Comparison of ENCODE assay signal across 9 cellular contexts in genomic region chr1:225879521-225880209, GRCh38. TPM values are rescaled to one million over a fixed set of nuclear protein-coding genes. Genes with fewer than 3 reads are reported as not detected.
A peak's percentile ranks its signal among the peaks of the same experiment; 100 is the strongest.
DNase-seq lines count a peak whose midpoint lies in the region; ATAC-seq and TF ChIP-seq lines count a peak whose summit lies in the region.
"Had no signal": no experiment of that assay in that cellular context is flagged by ENCODE, and none has a peak within 500 bp of the region (broad histone marks: within the 10 kb centered on the region; RNA-seq: fewer than 3 reads in every experiment).

No MANE protein-coding gene starts in this region.

- POLR2A ChIA-PET in SK-N-SH (lab: Yijun Ruan, JAX), result interaction anchor here (0.6 to 1.0 kb wide), 2 partner anchors 35 to 120 kb away, joined by 3 read pairs; partner anchors contain the start of gene SDE2

- H3K27ac Mint-ChIP-seq in T-helper 2 cell treated with Interferon-gamma antibody and Interleukin-4, amounts not matched to agents 5 μg/mL and 100 μg/mL, for 36 hours, result no peak overlapping the region

- H3K9me3 ChIP-seq in HUES6 (ENCODE audit: control insufficient read depth, insufficient read depth, low read depth, low read length), result no peaks in the 10 kb centered on the region
- no peaks in the 10 kb centered on the region for H3K9me3 ChIP-seq in gastroesophageal sphincter
- H3K9me3 ChIP-seq in spleen, result no peaks in the 10 kb centered on the region
- H3K9me3 ChIP-seq in SK-N-SH, result no peaks in the 10 kb centered on the region

- H3K27ac ChIP-seq in HUES6 (ENCODE audit: low read depth, low read length) (no peak overlapping the region), gastroesophageal sphincter (peak overlapping the region in 3 of 4 donors; percentile 45 to 87 (median 83)), spleen (peak overlapping the region in 6 of 8 donors; percentile 25 to 96 (median 90)), SK-N-SH (ENCODE audit: low read depth in 2 of 2, low read length in 1 of 2) (no peak overlapping the region)

- peaks cover 35% of the 10 kb centered on the region for H3K4me1 ChIP-seq in HUES6 (ENCODE audit: control insufficient read depth, insufficient read depth, low read length)
- H3K4me1 ChIP-seq in gastroesophageal sphincter, result peaks cover 0 to 58% (median 28%) of the 10 kb centered on the region in 3 donors
- peaks cover 27 to 89% (median 55%) of the 10 kb centered on the region in 6 donors for H3K4me1 ChIP-seq in spleen
- peaks cover 0 to 34% of the 10 kb centered on the region in 2 experiments; a peak in 1 of 4 replicates for H3K4me1 ChIP-seq in SK-N-SH (ENCODE audit: control insufficient read depth in 1 of 2, insufficient read depth in 2 of 2, low read depth in 1 of 2, low read length in 1 of 2)

- no peaks in the 10 kb centered on the region for H3K9me3 Mint-ChIP-seq in T-helper 2 cell treated with Interferon-gamma antibody and Interleukin-4, amounts not matched to agents 5 μg/mL and 100 μg/mL, for 36 hours

- no peak for ATAC-seq in gastroesophageal sphincter
- ATAC-seq in HG02588 (IDR thresholded peaks at IDR 0.05; ENCODE audit: unreplicated experiment), result no peak

- H3K4me3 Mint-ChIP-seq in T-helper 2 cell treated with Interferon-gamma antibody and Interleukin-4, amounts not matched to agents 5 μg/mL and 100 μg/mL, for 36 hours, result peak overlapping the region; percentile 90

- H3K79me2 ChIP-seq in SK-N-SH (ENCODE audit: insufficient read depth), result peaks cover 7% of the 10 kb centered on the region; the same call in 1 of the 2 replicates

- no peak for DNase-seq in T-helper 2 cell treated with Interferon-gamma antibody and Interleukin-4, amounts not matched to agents 5 μg/mL and 100 μg/mL, for 36 hours (ENCODE audit: low spot score)
- peak; percentile 71 for DNase-seq in spleen
- DNase-seq in NOMO-1 treated with dmso at 0.1 percent for 144 hours (lab: John Stamatoyannopoulos, UW; ENCODE audit: unreplicated experiment), result no peak
- no peak for DNase-seq in NCI-H128 (lab: John Stamatoyannopoulos, UW; ENCODE audit: unreplicated experiment)
- DNase-seq in SK-N-SH, result no peak

- TF ChIP-seq EP300 in gastroesophageal sphincter (IDR thresholded peaks at IDR 0.05), result no peak
- no peak for TF ChIP-seq EP300 in SK-N-SH (IDR thresholded peaks at IDR 0.05; ENCODE audit: borderline replicate concordance in 1 of 2, low read depth in 1 of 2, low read length in 1 of 2)

- H3K36me3 ChIP-seq in HUES6 (ENCODE audit: control insufficient read depth, insufficient read depth, low read length), result peaks cover 28% of the 10 kb centered on the region
- H3K36me3 ChIP-seq in gastroesophageal sphincter, result peaks cover 0 to 25% of the 10 kb centered on the region in 2 donors
- peaks cover 0 to 44% (median 24%) of the 10 kb centered on the region in 6 donors for H3K36me3 ChIP-seq in spleen
- no peaks in the 10 kb centered on the region for H3K36me3 ChIP-seq in SK-N-SH (replicated peaks in 1 of 2; ENCODE audit: control insufficient read depth in 1 of 2, insufficient read depth in 2 of 2, low read length in 1 of 2)

- H3K4me3 ChIP-seq in HUES6 (ENCODE audit: low read depth, low read length) (peak overlapping the region; percentile 6; the same call in 1 of the 2 replicates), gastroesophageal sphincter (no peak overlapping the region), spleen (peak overlapping the region in 4 of 8 donors; percentile 86 to 98 (median 92)), SK-N-SH (ENCODE audit: low read depth in 2 of 2, low read length in 1 of 2) (no peak overlapping the region; a peak in 1 of 4 replicates)

- H3K4me2 ChIP-seq in SK-N-SH, result no peak overlapping the region

- no peak overlapping the region for H2AFZ ChIP-seq in SK-N-SH (ENCODE audit: low read depth)

- CTCF ChIA-PET in SK-N-SH (lab: Yijun Ruan, JAX), result interaction anchor here (0.6 to 3.9 kb wide), 2 partner anchors 57 to 405 kb away, joined by 3 to 21 read pairs; no protein-coding TSS in a partner anchor

- no peaks in the 10 kb centered on the region for H3K9me2 ChIP-seq in SK-N-SH

- H3K9ac ChIP-seq in HUES6 (ENCODE audit: low read length) (no peak overlapping the region), SK-N-SH (no peak overlapping the region)

- no peaks in the 10 kb centered on the region for H4K20me1 ChIP-seq in SK-N-SH (ENCODE audit: insufficient read depth)

- WGBS in gastroesophageal sphincter (ENCODE audit: low coverage in 1 of 2), 2 donors, result 50 to 74% methylated on average over 1 to 3 of the region's 8 CpGs
- 37 to 56% (median 55%) methylated on average over 8 of the region's 8 CpGs for WGBS in spleen, 5 donors
- WGBS in SK-N-SH (ENCODE audit: low lambda C conversion rate), result 93% methylated on average over 8 of the region's 8 CpGs

- no peak for TF ChIP-seq RAD21 in SK-N-SH (IDR thresholded peaks at IDR 0.05; ENCODE audit: low read length)

- peaks cover 41% of the 10 kb centered on the region for H3K36me3 Mint-ChIP-seq in T-helper 2 cell treated with Interferon-gamma antibody and Interleukin-4, amounts not matched to agents 5 μg/mL and 100 μg/mL, for 36 hours (ENCODE audit: low read depth)

- H3K27me3 Mint-ChIP-seq in T-helper 2 cell treated with Interferon-gamma antibody and Interleukin-4, amounts not matched to agents 5 μg/mL and 100 μg/mL, for 36 hours (ENCODE audit: low read depth), result peaks cover 11% of the 10 kb centered on the region

- TF ChIP-seq POLR2A in gastroesophageal sphincter (IDR thresholded peaks at IDR 0.05) (no peak), spleen (IDR thresholded peaks at IDR 0.05) (no peak)

- H3F3A ChIP-seq in SK-N-SH (replicated peaks; ENCODE audit: insufficient read depth), result peaks cover 4% of the 10 kb centered on the region

- intact Hi-C loops in spleen (cut with DNase I; ENCODE audit: low total_unique reads), result no loop called here

- peaks cover 44% of the 10 kb centered on the region for H3K4me1 Mint-ChIP-seq in T-helper 2 cell treated with Interferon-gamma antibody and Interleukin-4, amounts not matched to agents 5 μg/mL and 100 μg/mL, for 36 hours (ENCODE audit: low read depth)

- H3K27me3 ChIP-seq in HUES6 (ENCODE audit: control insufficient read depth, insufficient read depth, low read length), result 0 out of 2 replicates have a peak, but pooled peaks cover 4% of the 10 kb centered on the region
- no peaks in the 10 kb centered on the region for H3K27me3 ChIP-seq in gastroesophageal sphincter
- no peaks in the 10 kb centered on the region for H3K27me3 ChIP-seq in spleen (replicated peaks in 1 of 7)
- no peaks in the 10 kb centered on the region for H3K27me3 ChIP-seq in SK-N-SH (ENCODE audit: insufficient read depth)

- TF ChIP-seq CTCF in gastroesophageal sphincter (IDR thresholded peaks at IDR 0.05) (no peak), spleen (IDR thresholded peaks at IDR 0.05 in 8 of 11, conservative IDR thresholded peaks at IDR 0.05 in 3 of 11) (no peak), SK-N-SH (IDR thresholded peaks at IDR 0.05) (no peak)

TF ChIP-seq in SK-N-SH, 30 proteins besides CTCF, POLR2A, EP300 and RAD21:
- TF ChIP-seq USF2 (IDR thresholded peaks at IDR 0.05; ENCODE audit: borderline replicate concordance, low read depth, low read length) (no peak), CHD2 (IDR thresholded peaks at IDR 0.05; ENCODE audit: low read length, partially characterized antibody) (no peak), RFX5 (IDR thresholded peaks at IDR 0.05; ENCODE audit: low read length) (no peak), FOXJ3 (CRISPR knock-in tag; IDR thresholded peaks at IDR 0.05) (no peak)
TF ChIP-seq in SK-N-SH: peak in this region for 0.

RNA-seq across cellular contexts. Expression of gene TMEM63A, which starts 2.5 kb away (rescaled TPM):
- total RNA-seq in gastroesophageal sphincter (10 to 100 TPM; 10.9 to 55.9 (median 23.8) TPM), spleen (100 to 1,000 TPM in 5 of 7 donors, 10 to 100 TPM in 2; 93.9 to 143 (median 122) TPM)
- polyA plus RNA-seq in spleen (10 to 100 TPM; 15.0 to 47.4 (median 23.6) TPM), SK-N-SH (2012; rRNA removed) (13.5 and 18.5 TPM in 2 replicates)
- polyA plus RNA-seq in SK-N-SH (2012; cell fraction: cytosol; rRNA removed), result 3.2 and 5.1 TPM in 2 replicates
- 83.1 and 85.6 TPM in 2 replicates for polyA plus RNA-seq in SK-N-SH (2012; cell fraction: nucleus; rRNA removed)

RNA-seq across cellular contexts. Expression of gene LEFTY1, which starts 9.3 kb away (rescaled TPM):
- total RNA-seq in gastroesophageal sphincter (1 to 10 TPM in 1 of 4 donors, under 1 TPM in 1, not detected in 2; 0.35 to 1.4 TPM), spleen (under 1 TPM in 4 of 7 donors, not detected in 3; 0.34 to 0.95 (median 0.48) TPM)
- polyA plus RNA-seq in spleen (under 1 TPM; 0.06 to 0.09 (median 0.09) TPM), SK-N-SH (2012; rRNA removed) (0.05 and 0.07 TPM in 2 replicates)
- polyA plus RNA-seq in SK-N-SH (2012; cell fraction: cytosol; rRNA removed), result 0.04 and 0.05 TPM in 2 replicates
- 0.33 and 0.50 TPM in 2 replicates for polyA plus RNA-seq in SK-N-SH (2012; cell fraction: nucleus; rRNA removed)
- total RNA-seq: lung microvascular endothelial cell had no signal

RNA-seq across cellular contexts. Expression of gene PYCR2, which starts 44.4 kb away (rescaled TPM):
- 10 to 100 TPM; 43.6 to 65.5 (median 50.6) TPM for total RNA-seq in gastroesophageal sphincter
- 10 to 100 TPM; 50.0 to 72.8 (median 67.6) TPM for total RNA-seq in spleen
- 10 to 100 TPM; 68.1 to 80.4 (median 79.9) TPM for polyA plus RNA-seq in spleen
- 95.3 and 124 TPM in 2 replicates for polyA plus RNA-seq in SK-N-SH (2012; rRNA removed)
- polyA plus RNA-seq in SK-N-SH (2012; cell fraction: cytosol; rRNA removed), result 49.6 and 70.6 TPM in 2 replicates
- polyA plus RNA-seq in SK-N-SH (2012; cell fraction: nucleus; rRNA removed), result 175 and 177 TPM in 2 replicates

Comparison
In these comparisons a context has a peak if more than half of its experiments do, and no peak if none do; other contexts are left out.
1. H3K27ac ChIP-seq: peak in gastroesophageal sphincter (3 of 4) and spleen (6 of 8); none in HUES6 (single experiment) and SK-N-SH (0 of 2).